In the genomic region with DNA sequence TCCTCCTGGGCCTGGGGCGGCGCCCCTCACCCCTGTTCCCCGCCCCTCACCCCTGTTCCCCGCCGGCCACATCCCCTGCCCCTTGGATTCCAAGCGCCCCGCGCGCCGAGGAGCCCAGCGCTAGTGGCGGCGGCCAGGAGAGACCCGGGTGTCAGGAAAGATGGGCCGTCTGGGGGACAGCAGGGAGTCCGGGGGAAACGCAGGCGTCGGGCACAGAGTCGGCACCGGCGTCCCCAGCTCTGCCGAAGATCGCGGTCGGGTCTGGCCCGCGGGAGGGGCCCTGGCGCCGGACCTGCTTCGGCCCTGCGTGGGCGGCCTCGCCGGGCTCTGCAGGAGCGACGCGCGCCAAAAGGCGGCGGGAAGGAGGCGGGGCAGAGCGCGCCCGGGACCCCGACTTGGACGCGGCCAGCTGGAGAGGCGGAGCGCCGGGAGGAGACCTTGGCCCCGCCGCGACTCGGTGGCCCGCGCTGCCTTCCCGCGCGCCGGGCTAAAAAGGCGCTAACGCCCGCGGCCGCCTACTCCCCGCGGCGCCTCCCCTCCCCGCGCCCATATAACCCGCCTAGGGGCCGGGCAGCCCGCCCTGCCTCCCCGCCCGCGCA, we compare ENCODE assay signal across 8 cellular contexts. TPM values are rescaled to one million over a fixed set of nuclear protein-coding genes. Genes with fewer than 3 reads are reported as not detected.
DNase-seq lines count a peak whose midpoint lies in the region; ATAC-seq and TF ChIP-seq lines count a peak whose summit lies in the region.

Gene TP73 (plus strand): TSS at position 578 of the 599 bp plus-strand sequence. CDS start 29,850 bp downstream, outside the sequence.

- H3K36me3 Mint-ChIP-seq in naive B cell, result no peaks in the 10 kb centered on the region

- intact Hi-C loops in ascending aorta (cut with DNase I), result no loop called here

- H3K27ac ChIP-seq in ascending aorta, result no peak within 1 kb of the TSS

- H3K4me1 ChIP-seq in ascending aorta, result peaks cover 6 to 34% of the 10 kb centered on the region in 2 donors

- peak within 1 kb of the TSS; percentile 71 to 86 (median 77) for H3K4me3 Mint-ChIP-seq in naive B cell

- H3K4me1 Mint-ChIP-seq in naive B cell, result peaks cover 8 to 31% (median 27%) of the 10 kb centered on the region in 3 donors

- peaks cover 0 to 2% (median 0%) of the 10 kb centered on the region in 7 donors for H3K9me3 Mint-ChIP-seq in naive B cell

- DNase-seq in NCI-H2227 (lab: John Stamatoyannopoulos, UW; ENCODE audit: unreplicated experiment) (peak; percentile 50), NCI-H2227 treated with DMSO at 0.1 percent for 48 hours (lab: John Stamatoyannopoulos, UW) (no peak), NB4 (ENCODE audit: low read depth) (peak; percentile 61), ascending aorta (ENCODE audit: low spot score in 2 of 2) (no peak), naive B cell (peak; percentile 8), anterior cingulate cortex (lab: John Stamatoyannopoulos, UW) (no peak)

- peaks cover 27% of the 10 kb centered on the region for H3K27me3 ChIP-seq in ascending aorta

- H3K4me3 ChIP-seq in NB4 (ENCODE audit: low read depth, low read length) (no peak within 1 kb of the TSS), ascending aorta (peak within 1 kb of the TSS; percentile 51 to 81)

- no peak for TF ChIP-seq POLR2A in NB4 (IDR thresholded peaks at IDR 0.05; ENCODE audit: extremely low read depth, insufficient read length)

- ATAC-seq in naive B cell (ENCODE audit: low read depth in 2 of 2) (no peak), HG02938 (IDR thresholded peaks at IDR 0.05; ENCODE audit: unreplicated experiment) (no peak), HG03378 (IDR thresholded peaks at IDR 0.05; ENCODE audit: unreplicated experiment) (no peak)

- peaks cover 43 to 50% (median 48%) of the 10 kb centered on the region in 3 donors for H3K27me3 Mint-ChIP-seq in naive B cell

- TF ChIP-seq CTCF in NB4 (IDR thresholded peaks at IDR 0.05; ENCODE audit: low read depth, low read length) (no peak), ascending aorta (IDR thresholded peaks at IDR 0.05) (no peak)

- H3K36me3 ChIP-seq in ascending aorta, result peaks cover 0 to 4% of the 10 kb centered on the region in 2 donors

- no peak within 1 kb of the TSS for H3K27ac Mint-ChIP-seq in naive B cell

- no peaks in the 10 kb centered on the region for H3K9me3 ChIP-seq in ascending aorta

RNA-seq across cellular contexts. Expression of gene TP73, which starts in this region (rescaled TPM):
- not detected for total RNA-seq in ascending aorta
- polyA plus RNA-seq in naive B cell (ENCODE audit: low read depth in 6 of 6), result not detected

Comparison
In these comparisons a context has a peak if more than half of its experiments do, and no peak if none do; other contexts are left out.
1. DNase-seq: peak in NCI-H2227 (single experiment) and NB4 (single experiment); none in NCI-H2227 treated with DMSO at 0.1 percent for 48 hours (single experiment), ascending aorta (0 of 2) and anterior cingulate cortex (0 of 58).
2. Peak in DNase-seq in naive B cell; RNA of the gene not detected or under 1 TPM.